ENCODE assay signal across 28 cellular contexts in the genomic region with DNA sequence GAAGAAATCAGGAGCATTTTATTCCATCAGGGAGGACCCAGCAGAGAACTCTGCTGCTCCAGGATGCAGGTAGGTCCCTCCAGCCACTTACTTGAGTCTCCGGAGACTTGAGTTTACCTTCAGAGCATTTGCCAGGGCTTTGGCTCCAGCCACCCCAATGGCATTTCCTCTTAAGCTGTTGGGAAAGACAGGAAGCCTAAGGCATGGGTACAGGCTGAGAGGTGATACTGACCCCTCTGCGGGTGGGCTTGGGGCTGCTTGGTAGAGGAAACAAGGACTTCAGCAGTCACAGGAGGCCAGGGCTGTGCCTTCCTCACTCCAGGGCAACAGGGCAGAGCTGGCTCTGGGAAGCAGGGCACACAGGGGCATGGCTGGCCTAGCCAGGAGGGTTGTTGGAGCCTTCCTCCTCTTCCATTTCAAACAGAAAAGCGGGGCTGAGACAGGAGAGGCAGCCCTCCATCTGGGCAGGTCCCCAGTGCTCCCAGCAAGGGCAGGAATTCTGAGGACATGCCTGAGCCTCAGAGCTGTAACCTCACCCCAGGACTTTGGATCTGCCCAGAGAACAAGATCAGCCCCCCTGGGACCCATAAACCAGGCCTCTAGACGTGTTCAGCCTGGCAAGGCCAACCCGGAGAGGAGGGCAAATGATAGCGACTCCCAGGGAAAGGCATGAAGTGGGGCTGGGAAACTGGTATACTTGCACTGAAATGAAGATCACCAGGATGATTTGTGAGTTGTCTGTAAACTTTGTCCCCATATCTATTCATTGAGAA. TPM values are rescaled to one million over a fixed set of nuclear protein-coding genes. Genes with fewer than 3 reads are reported as not detected.
A peak's percentile ranks its signal among the peaks of the same experiment; 100 is the strongest.
DNase-seq lines count a peak whose midpoint lies in the region; ATAC-seq, FAIRE-seq and TF ChIP-seq lines count a peak whose summit lies in the region.
"Had no signal": no experiment of that assay in that cellular context is flagged by ENCODE, and none has a peak within 500 bp of the region (broad histone marks: within the 10 kb centered on the region; RNA-seq: fewer than 3 reads in every experiment).

No MANE protein-coding gene starts in this region.

- no peak for FAIRE-seq in endothelial cell of umbilical vein (lab: Jason Lieb, UNC)

- H3K36me3 Mint-ChIP-seq in activated naive CD4-positive, alpha-beta T cell treated with anti-CD3 and anti-CD28 coated beads, Interleukin-2, amount 10 ng/mL, durations not matched to agents 7 days and 5 days, result peaks cover 47% of the 10 kb centered on the region
- H3K36me3 Mint-ChIP-seq in stimulated activated effector memory CD8-positive, alpha-beta T cell treated with anti-CD3 and anti-CD28 coated beads, Interleukin-12 subunit alpha, Interleukin-12 subunit beta, amount 100 ng/mL, for 72 hours, result peaks cover 60% of the 10 kb centered on the region

- 86% methylated on average over 6 of the region's 6 CpGs for WGBS in smooth muscle cell (ENCODE audit: low lambda C conversion rate)

- no peaks in the 10 kb centered on the region for H3K36me3 ChIP-seq in endothelial cell of umbilical vein (ENCODE audit: control insufficient read depth in 2 of 2, extremely low read depth in 1 of 2, insufficient read depth in 2 of 2, low read length in 2 of 2)
- no peaks in the 10 kb centered on the region for H3K36me3 ChIP-seq in smooth muscle cell (ENCODE audit: low read depth)
- H3K36me3 ChIP-seq: ovary, SJSA1 had no signal

- no peak overlapping the region for H3K4me3 Mint-ChIP-seq in activated naive CD4-positive, alpha-beta T cell treated with anti-CD3 and anti-CD28 coated beads, Interleukin-2, amount 10 ng/mL, durations not matched to agents 7 days and 5 days
- no peak overlapping the region for H3K4me3 Mint-ChIP-seq in stimulated activated effector memory CD8-positive, alpha-beta T cell treated with anti-CD3 and anti-CD28 coated beads, Interleukin-12 subunit alpha, Interleukin-12 subunit beta, amount 100 ng/mL, for 72 hours
- H3K4me3 Mint-ChIP-seq: activated CD4-positive, alpha-beta T cell treated with anti-CD3 and anti-CD28 coated beads for 36 hours; activated naive CD8-positive, alpha-beta T cell treated with anti-CD3 and anti-CD28 coated beads, Interleukin-2, amount 10 ng/mL, durations not matched to agents 7 days and 5 days; CD8-positive, alpha-beta memory T cell; stimulated activated naive CD8-positive, alpha-beta T cell treated with anti-CD3 and anti-CD28 coated beads, Interleukin-15, Interleukin-2, amounts not matched to agents 100 ng/mL and 50 ng/mL, for 24 hours had no signal

- no peaks in the 10 kb centered on the region for H3K4me1 ChIP-seq in endothelial cell of umbilical vein (ENCODE audit: control insufficient read depth, extremely low read depth, insufficient read depth, low read length)
- no peaks in the 10 kb centered on the region for H3K4me1 ChIP-seq in smooth muscle cell (ENCODE audit: low read depth)
- H3K4me1 ChIP-seq: right lobe of liver, SJSA1 had no signal

- H3K79me2 ChIP-seq in endothelial cell of umbilical vein (ENCODE audit: control insufficient read depth, insufficient read depth, low read length), result no peaks in the 10 kb centered on the region
- no peaks in the 10 kb centered on the region for H3K79me2 ChIP-seq in smooth muscle cell (ENCODE audit: low read depth)

- DNase-seq in activated naive CD4-positive, alpha-beta T cell treated with anti-CD3 and anti-CD28 coated beads, Interleukin-2, amount 10 ng/mL, durations not matched to agents 7 days and 5 days, result no peak
- no peak for DNase-seq in activated naive CD4-positive, alpha-beta T cell treated with Interleukin-2 at 50 U/mL for 16 hours
- DNase-seq in NB4 (ENCODE audit: low read depth), result peak; percentile 24
- peak; percentile 6 for DNase-seq in endothelial cell of umbilical vein (ENCODE audit: low read depth, low spot score)
- DNase-seq in stimulated activated effector memory CD8-positive, alpha-beta T cell treated with anti-CD3 and anti-CD28 coated beads, Interleukin-12 subunit alpha, Interleukin-12 subunit beta, amount 100 ng/mL, for 72 hours (ENCODE audit: low spot score in 2 of 2), result no peak
- no peak for DNase-seq in smooth muscle cell (lab: John Stamatoyannopoulos, UW; ENCODE audit: unreplicated experiment)
- DNase-seq: ACHN; activated CD4-positive, alpha-beta T cell treated with anti-CD3 and anti-CD28 coated beads for 36 hours; activated CD8-positive, alpha-beta memory T cell treated with anti-CD3 and anti-CD28 coated beads, Interleukin-2, amount 50 U/mL, for 48 hours; activated naive CD8-positive, alpha-beta T cell treated with anti-CD3 and anti-CD28 coated beads, Interleukin-2, amount 10 ng/mL, durations not matched to agents 7 days and 5 days; CD8-positive, alpha-beta memory T cell; Kasumi-1; left ventricle myocardium superior; NCI-H1105 treated with DMSO at 0.1 percent for 48 hours; NCI-H748 treated with DMSO at 0.1 percent for 48 hours; ovary; PC-9; right lobe of liver; stimulated activated CD4-positive, alpha-beta T cell treated with anti-CD3 and anti-CD28 coated beads, Interleukin-1b, Interleukin-23, amount 100 ng/mL, for 48 hours had no signal

- H3K27ac Mint-ChIP-seq in activated naive CD4-positive, alpha-beta T cell treated with anti-CD3 and anti-CD28 coated beads, Interleukin-2, amount 10 ng/mL, durations not matched to agents 7 days and 5 days, result peak overlapping the region; percentile 33
- H3K27ac Mint-ChIP-seq in stimulated activated effector memory CD8-positive, alpha-beta T cell treated with anti-CD3 and anti-CD28 coated beads, Interleukin-12 subunit alpha, Interleukin-12 subunit beta, amount 100 ng/mL, for 72 hours, result peak overlapping the region; percentile 74
- H3K27ac Mint-ChIP-seq: activated CD4-positive, alpha-beta T cell treated with anti-CD3 and anti-CD28 coated beads for 36 hours; activated naive CD8-positive, alpha-beta T cell treated with anti-CD3 and anti-CD28 coated beads, Interleukin-2, amount 10 ng/mL, durations not matched to agents 7 days and 5 days; stimulated activated naive CD8-positive, alpha-beta T cell treated with anti-CD3 and anti-CD28 coated beads, Interleukin-15, Interleukin-2, amounts not matched to agents 100 ng/mL and 50 ng/mL, for 24 hours had no signal

- no peaks in the 10 kb centered on the region for H3K4me1 Mint-ChIP-seq in activated naive CD4-positive, alpha-beta T cell treated with anti-CD3 and anti-CD28 coated beads, Interleukin-2, amount 10 ng/mL, durations not matched to agents 7 days and 5 days
- H3K4me1 Mint-ChIP-seq in stimulated activated effector memory CD8-positive, alpha-beta T cell treated with anti-CD3 and anti-CD28 coated beads, Interleukin-12 subunit alpha, Interleukin-12 subunit beta, amount 100 ng/mL, for 72 hours, result peaks cover 5% of the 10 kb centered on the region
- H3K4me1 Mint-ChIP-seq: activated CD4-positive, alpha-beta T cell treated with anti-CD3 and anti-CD28 coated beads for 36 hours had no signal

- H4K20me1 ChIP-seq in endothelial cell of umbilical vein (replicated peaks; ENCODE audit: control insufficient read depth, extremely low read depth, insufficient read depth, low read length), result no peaks in the 10 kb centered on the region
- H4K20me1 ChIP-seq in smooth muscle cell (ENCODE audit: low read depth), result no peaks in the 10 kb centered on the region

- POLR2A ChIA-PET in endothelial cell of umbilical vein (lab: Charles Lee), result no interaction called here

- intact Hi-C loops in endothelial cell of umbilical vein (cut with micrococcal nuclease), result no loop called here

- dilution Hi-C loops in endothelial cell of umbilical vein (cut with MboI; ENCODE audit: extremely low pct_ligation_motif_present, low sequenced_read_pairs), result no loop called here

- H2AFZ ChIP-seq in endothelial cell of umbilical vein (ENCODE audit: low read depth, low read length), result no peak overlapping the region
- H2AFZ ChIP-seq in smooth muscle cell (ENCODE audit: low read depth), result no peak overlapping the region
- H2AFZ ChIP-seq: PC-9 had no signal

- no peaks in the 10 kb centered on the region for H3K9me3 ChIP-seq in endothelial cell of umbilical vein (replicated peaks; ENCODE audit: control insufficient read depth, insufficient read depth, low read length)
- H3K9me3 ChIP-seq in smooth muscle cell (replicated peaks; ENCODE audit: low read depth), result no peaks in the 10 kb centered on the region
- H3K9me3 ChIP-seq: ovary, right lobe of liver, SJSA1 had no signal

- H3K9me3 Mint-ChIP-seq in activated naive CD4-positive, alpha-beta T cell treated with anti-CD3 and anti-CD28 coated beads, Interleukin-2, amount 10 ng/mL, durations not matched to agents 7 days and 5 days, result no peaks in the 10 kb centered on the region
- H3K9me3 Mint-ChIP-seq in stimulated activated effector memory CD8-positive, alpha-beta T cell treated with anti-CD3 and anti-CD28 coated beads, Interleukin-12 subunit alpha, Interleukin-12 subunit beta, amount 100 ng/mL, for 72 hours, result no peaks in the 10 kb centered on the region
- H3K9me3 Mint-ChIP-seq: activated naive CD8-positive, alpha-beta T cell treated with anti-CD3 and anti-CD28 coated beads, Interleukin-2, amount 10 ng/mL, durations not matched to agents 7 days and 5 days; CD8-positive, alpha-beta memory T cell; stimulated activated naive CD8-positive, alpha-beta T cell treated with anti-CD3 and anti-CD28 coated beads, Interleukin-15, Interleukin-2, amounts not matched to agents 100 ng/mL and 50 ng/mL, for 24 hours had no signal

- no peak for ATAC-seq in stimulated activated effector memory CD8-positive, alpha-beta T cell treated with anti-CD3 and anti-CD28 coated beads, Interleukin-12 subunit alpha, Interleukin-12 subunit beta, amount 100 ng/mL, for 72 hours
- no peak for ATAC-seq in GM21723 (IDR thresholded peaks at IDR 0.05; ENCODE audit: unreplicated experiment)
- no peak for ATAC-seq in activated CD4-positive, CD25-positive, alpha-beta regulatory T cell treated with anti-CD3 and anti-CD28 coated beads, Interleukin-2, amount 50 U/mL, for 24 hours
- ATAC-seq: activated CD4-positive, alpha-beta T cell treated with anti-CD3 and anti-CD28 coated beads for 36 hours; left ventricle myocardium superior had no signal

- H3K4me3 ChIP-seq in NB4 (ENCODE audit: low read depth, low read length), result no peak overlapping the region
- H3K4me3 ChIP-seq in endothelial cell of umbilical vein (replicated peaks in 1 of 3; ENCODE audit: insufficient read depth in 1 of 3, low read depth in 1 of 3, low read length in 3 of 3), result no peak overlapping the region
- H3K4me3 ChIP-seq in smooth muscle cell, result no peak overlapping the region
- H3K4me3 ChIP-seq: ovary, PC-9, right lobe of liver, SJSA1 had no signal

- TF ChIP-seq CTCF in NB4 (IDR thresholded peaks at IDR 0.05; ENCODE audit: low read depth, low read length) (no peak), endothelial cell of umbilical vein (IDR thresholded peaks at IDR 0.05; ENCODE audit: extremely low read depth in 1 of 2, insufficient read depth in 1 of 2, low read depth in 1 of 2, low read length in 2 of 2) (no peak), smooth muscle cell (IDR thresholded peaks at IDR 0.05; ENCODE audit: borderline replicate concordance, insufficient read depth, poor library complexity, severe bottlenecking) (no peak)

- no peak overlapping the region for H3K4me2 ChIP-seq in endothelial cell of umbilical vein (ENCODE audit: insufficient read depth, low read length)
- H3K4me2 ChIP-seq in smooth muscle cell, result no peak overlapping the region
- H3K4me2 ChIP-seq: PC-9 had no signal

- H3K27me3 Mint-ChIP-seq in activated naive CD4-positive, alpha-beta T cell treated with anti-CD3 and anti-CD28 coated beads, Interleukin-2, amount 10 ng/mL, durations not matched to agents 7 days and 5 days, result no peaks in the 10 kb centered on the region
- H3K27me3 Mint-ChIP-seq: activated CD4-positive, alpha-beta T cell treated with anti-CD3 and anti-CD28 coated beads for 36 hours; activated naive CD8-positive, alpha-beta T cell treated with anti-CD3 and anti-CD28 coated beads, Interleukin-2, amount 10 ng/mL, durations not matched to agents 7 days and 5 days; CD8-positive, alpha-beta memory T cell; stimulated activated naive CD8-positive, alpha-beta T cell treated with anti-CD3 and anti-CD28 coated beads, Interleukin-15, Interleukin-2, amounts not matched to agents 100 ng/mL and 50 ng/mL, for 24 hours had no signal

- H3K27me3 ChIP-seq in endothelial cell of umbilical vein (ENCODE audit: control insufficient read depth in 2 of 2, insufficient read depth in 2 of 2, low read length in 2 of 2) (no peaks in the 10 kb centered on the region), smooth muscle cell (ENCODE audit: low read depth) (no peaks in the 10 kb centered on the region)
- H3K27me3 ChIP-seq: ovary, right lobe of liver, SJSA1 had no signal

- H3K9ac ChIP-seq in endothelial cell of umbilical vein (replicated peaks; ENCODE audit: extremely low read depth, insufficient read depth, low read length) (no peak overlapping the region), smooth muscle cell (ENCODE audit: low read depth) (no peak overlapping the region)

- H3K27ac ChIP-seq in endothelial cell of umbilical vein (ENCODE audit: insufficient read depth, low read depth, low read length) (no peak overlapping the region), smooth muscle cell (ENCODE audit: low read depth) (no peak overlapping the region)
- H3K27ac ChIP-seq: ovary, PC-9, right lobe of liver, SJSA1 had no signal

- H3F3A ChIP-seq in smooth muscle cell (ENCODE audit: low read depth), result no peaks in the 10 kb centered on the region

- CTCF ChIA-PET in activated naive CD4-positive, alpha-beta T cell treated with anti-CD3 and anti-CD28 coated beads, Interleukin-2, amount 10 ng/mL, durations not matched to agents 7 days and 5 days (lab: Charles Lee), result no interaction called here
- CTCF ChIA-PET in endothelial cell of umbilical vein (lab: Charles Lee), result no interaction called here

- H3K9me1 ChIP-seq in endothelial cell of umbilical vein (replicated peaks; ENCODE audit: control insufficient read depth, extremely low read depth, insufficient read depth, low read length), result no peaks in the 10 kb centered on the region

- TF ChIP-seq POLR2A in NB4 (IDR thresholded peaks at IDR 0.05; ENCODE audit: extremely low read depth, insufficient read length), result no peak
- TF ChIP-seq POLR2A in endothelial cell of umbilical vein (IDR thresholded peaks at IDR 0.05; ENCODE audit: low read depth, low read length), result no peak

- no TSS peak for BruUV-seq in endothelial cell of umbilical vein (replicated peaks; lab: Mats Ljungman, UMichigan)

RNA-seq across cellular contexts. Expression of a gene that starts 34.4 kb away (rescaled TPM):
- total RNA-seq in endothelial cell of umbilical vein, result 3.4 and 8.2 TPM in 2 replicates
- polyA plus RNA-seq in endothelial cell of umbilical vein, result 0.84 and 0.96 TPM in 2 replicates
- 0.87 and 0.93 TPM in 2 replicates for polyA plus RNA-seq in endothelial cell of umbilical vein (2011; cell fraction: cytosol; rRNA removed)
- 2.1 and 3.1 TPM in 2 replicates for polyA plus RNA-seq in endothelial cell of umbilical vein (2011; cell fraction: nucleus; rRNA removed)
- polyA plus RNA-seq in endothelial cell of umbilical vein (2012), result 0.48 and 0.75 TPM in 2 replicates
- polyA minus RNA-seq in endothelial cell of umbilical vein, result 1.8 and 3.2 TPM in 2 replicates
- polyA minus RNA-seq in endothelial cell of umbilical vein (2011; cell fraction: cytosol; rRNA and poly(A)+ RNA removed), result not detected
- polyA minus RNA-seq in endothelial cell of umbilical vein (2011; cell fraction: nucleus; rRNA and poly(A)+ RNA removed), result 1.5 and 1.8 TPM in 2 replicates
- total RNA-seq in smooth muscle cell, result not detected in 2 replicates
- 0.02 and 0.48 TPM in 2 replicates for polyA plus RNA-seq in smooth muscle cell
- total RNA-seq: PC-9, SJSA1 had no signal

RNA-seq across cellular contexts. Expression of a gene that starts 42.0 kb away (rescaled TPM):
- total RNA-seq in endothelial cell of umbilical vein (16.5 and 17.2 TPM in 2 replicates), smooth muscle cell (16.5 and 20.5 TPM in 2 replicates)
- polyA plus RNA-seq in endothelial cell of umbilical vein (3.5 and 5.8 TPM in 2 replicates), smooth muscle cell (18.7 and 18.9 TPM in 2 replicates)
- 9.7 and 13.1 TPM in 2 replicates for polyA plus RNA-seq in endothelial cell of umbilical vein (2011; cell fraction: cytosol; rRNA removed)
- polyA plus RNA-seq in endothelial cell of umbilical vein (2011; cell fraction: nucleus; rRNA removed), result 17.8 and 20.0 TPM in 2 replicates
- polyA plus RNA-seq in endothelial cell of umbilical vein (2012), result 12.0 and 12.5 TPM in 2 replicates
- 11.2 and 12.8 TPM in 2 replicates for polyA minus RNA-seq in endothelial cell of umbilical vein
- polyA minus RNA-seq in endothelial cell of umbilical vein (2011; cell fraction: cytosol; rRNA and poly(A)+ RNA removed), result 9.1 TPM
- polyA minus RNA-seq in endothelial cell of umbilical vein (2011; cell fraction: nucleus; rRNA and poly(A)+ RNA removed), result 8.8 and 9.3 TPM in 2 replicates

RNA-seq across cellular contexts. Expression of a gene that starts 47.5 kb away (rescaled TPM):
- total RNA-seq in endothelial cell of umbilical vein, result not detected in 2 replicates
- not detected in 2 replicates for polyA plus RNA-seq in endothelial cell of umbilical vein
- not detected in 2 replicates for polyA plus RNA-seq in endothelial cell of umbilical vein (2011; cell fraction: cytosol; rRNA removed)
- polyA plus RNA-seq in endothelial cell of umbilical vein (2011; cell fraction: nucleus; rRNA removed), result not detected in 2 replicates
- not detected in 2 replicates for polyA plus RNA-seq in endothelial cell of umbilical vein (2012)
- polyA minus RNA-seq in endothelial cell of umbilical vein, result not detected in 2 replicates
- polyA minus RNA-seq in endothelial cell of umbilical vein (2011; cell fraction: cytosol; rRNA and poly(A)+ RNA removed), result not detected
- polyA minus RNA-seq in endothelial cell of umbilical vein (2011; cell fraction: nucleus; rRNA and poly(A)+ RNA removed), result not detected in 2 replicates
- total RNA-seq in smooth muscle cell, result not detected in 2 replicates
- polyA plus RNA-seq in smooth muscle cell, result not detected in 2 replicates
- total RNA-seq: activated CD4-positive, alpha-beta T cell treated with anti-CD3 and anti-CD28 coated beads for 36 hours; activated naive CD8-positive, alpha-beta T cell treated with anti-CD3 and anti-CD28 coated beads, Interleukin-2, amount 10 ng/mL, durations not matched to agents 7 days and 5 days; CD8-positive, alpha-beta memory T cell; Daoy; dermis microvascular lymphatic vessel endothelial cell; glomerular endothelial cell; left ventricle myocardium superior; ovary; PC-9; right lobe of liver; SJSA1; ureter had no signal
- polyA plus RNA-seq: CD8-positive, alpha-beta memory T cell; esophagus; ovary had no signal

Comparison
In these comparisons a context has a peak if more than half of its experiments do, and no peak if none do; other contexts are left out.
1. DNase-seq: peak in NB4 (single experiment) and endothelial cell of umbilical vein (single experiment); none in activated naive CD4-positive, alpha-beta T cell treated with anti-CD3 and anti-CD28 coated beads, Interleukin-2, amount 10 ng/mL, durations not matched to agents 7 days and 5 days (single experiment), activated naive CD4-positive, alpha-beta T cell treated with Interleukin-2 at 50 U/mL for 16 hours (single experiment), stimulated activated effector memory CD8-positive, alpha-beta T cell treated with anti-CD3 and anti-CD28 coated beads, Interleukin-12 subunit alpha, Interleukin-12 subunit beta, amount 100 ng/mL, for 72 hours (0 of 2) and smooth muscle cell (single experiment).